10 cellular contexts compared by ENCODE assay signal in genomic region chr16:640614-641013, GRCh38. TPM values are rescaled to one million over a fixed set of nuclear protein-coding genes. Genes with fewer than 3 reads are reported as not detected.
DNase-seq lines count a peak whose midpoint lies in the region; ATAC-seq and TF ChIP-seq lines count a peak whose summit lies in the region.
"Had no signal": no experiment of that assay in that cellular context is flagged by ENCODE, and none has a peak within 500 bp of the region (broad histone marks: within the 10 kb centered on the region; RNA-seq: fewer than 3 reads in every experiment).

No MANE protein-coding gene starts in this region.

- in situ Hi-C loops in gastrocnemius medialis (cut with MboI; ENCODE audit: low sequenced_read_pairs in 4 of 4), result no loop called here

- no peaks in the 10 kb centered on the region for H3K36me3 ChIP-seq in NT2/D1 (ENCODE audit: insufficient read depth, insufficient read length, low read length)
- no peaks in the 10 kb centered on the region for H3K36me3 ChIP-seq in gastrocnemius medialis

- peak overlapping the region; percentile 82 to 97 (median 92) for H3K27ac ChIP-seq in gastrocnemius medialis

- ATAC-seq in gastrocnemius medialis (no peak), HG03025 (IDR thresholded peaks at IDR 0.05; ENCODE audit: low FRiP score, unreplicated experiment) (no peak)

- no peaks in the 10 kb centered on the region for H3K36me3 Mint-ChIP-seq in T-helper 1 cell treated with Interleukin-12 subunit alpha and Interleukin-12 subunit beta and Interleukin-4 antibody, amounts not matched to agents 30 μg/mL and 1 μg/mL, for 36 hours (ENCODE audit: low read depth)
- no peaks in the 10 kb centered on the region for H3K36me3 Mint-ChIP-seq in endothelial cell (ENCODE audit: low read depth, unreplicated experiment)

- no peak overlapping the region for H3K27ac Mint-ChIP-seq in T-helper 1 cell treated with Interleukin-12 subunit alpha and Interleukin-12 subunit beta and Interleukin-4 antibody, amounts not matched to agents 30 μg/mL and 1 μg/mL, for 36 hours
- H3K27ac Mint-ChIP-seq in endothelial cell (ENCODE audit: unreplicated experiment), result no peak overlapping the region

- H3K4me3 ChIP-seq in NT2/D1 (ENCODE audit: insufficient read length, low read depth), result no peak overlapping the region
- H3K4me3 ChIP-seq in gastrocnemius medialis, result no peak overlapping the region

- H3K4me1 ChIP-seq in NT2/D1 (ENCODE audit: insufficient read depth, insufficient read length) (peaks cover 27% of the 10 kb centered on the region), gastrocnemius medialis (peaks cover 22 to 46% of the 10 kb centered on the region in 2 donors)

- peak overlapping the region; percentile 26 for H3K9ac ChIP-seq in NT2/D1 (ENCODE audit: insufficient read length, low read depth)

- no peaks in the 10 kb centered on the region for H3K9me3 ChIP-seq in NT2/D1 (ENCODE audit: insufficient read depth, low read length)
- no peaks in the 10 kb centered on the region for H3K9me3 ChIP-seq in gastrocnemius medialis

- TF ChIP-seq CTCF in endothelial cell (IDR thresholded peaks at IDR 0.05; ENCODE audit: unreplicated experiment) (no peak), gastrocnemius medialis (IDR thresholded peaks at IDR 0.05 in 4 of 5, conservative IDR thresholded peaks at IDR 0.05 in 1 of 5) (no peak)

- H3K27me3 Mint-ChIP-seq in T-helper 1 cell treated with Interleukin-12 subunit alpha and Interleukin-12 subunit beta and Interleukin-4 antibody, amounts not matched to agents 30 μg/mL and 1 μg/mL, for 36 hours (ENCODE audit: low read depth), result peaks cover 5% of the 10 kb centered on the region
- peaks cover 8% of the 10 kb centered on the region for H3K27me3 Mint-ChIP-seq in endothelial cell (ENCODE audit: unreplicated experiment)

- TF ChIP-seq POLR2A in gastrocnemius medialis (IDR thresholded peaks at IDR 0.05), result no peak

- intact Hi-C loops in gastrocnemius medialis (cut with DNase I; ENCODE audit: low total_unique reads), result loop anchor here (10.0 kb wide), 1 partner anchor 406 kb away; the partner anchor contains the start of gene FAM234A

- H3K4me1 Mint-ChIP-seq in T-helper 1 cell treated with Interleukin-12 subunit alpha and Interleukin-12 subunit beta and Interleukin-4 antibody, amounts not matched to agents 30 μg/mL and 1 μg/mL, for 36 hours (ENCODE audit: low read depth), result peaks cover 15% of the 10 kb centered on the region
- H3K4me1 Mint-ChIP-seq in endothelial cell (ENCODE audit: unreplicated experiment), result peaks cover 6% of the 10 kb centered on the region

- peak overlapping the region; percentile 65 for H3K4me3 Mint-ChIP-seq in T-helper 1 cell treated with Interleukin-12 subunit alpha and Interleukin-12 subunit beta and Interleukin-4 antibody, amounts not matched to agents 30 μg/mL and 1 μg/mL, for 36 hours
- H3K4me3 Mint-ChIP-seq in endothelial cell (ENCODE audit: unreplicated experiment), result peak overlapping the region; percentile 62

- H3K9me3 Mint-ChIP-seq in T-helper 1 cell treated with Interleukin-12 subunit alpha and Interleukin-12 subunit beta and Interleukin-4 antibody, amounts not matched to agents 30 μg/mL and 1 μg/mL, for 36 hours, result no peaks in the 10 kb centered on the region
- no peaks in the 10 kb centered on the region for H3K9me3 Mint-ChIP-seq in endothelial cell (ENCODE audit: unreplicated experiment)

- peaks cover 9% of the 10 kb centered on the region for H3K27me3 ChIP-seq in NT2/D1 (ENCODE audit: insufficient read depth, insufficient read length)
- no peaks in the 10 kb centered on the region for H3K27me3 ChIP-seq in gastrocnemius medialis

- DNase-seq in T-helper 1 cell (no peak), NT2/D1 (ENCODE audit: low read depth, low spot score) (no peak), endothelial cell (ENCODE audit: low spot score) (no peak), gastrocnemius medialis (no peak), NCI-H2227 (lab: John Stamatoyannopoulos, UW; ENCODE audit: unreplicated experiment) (no peak), HT-29 (ENCODE audit: low spot score) (no peak)
- DNase-seq: ACHN, dermis blood vessel endothelial cell had no signal

RNA-seq across cellular contexts. Expression of gene MCRIP2, which starts 1.0 kb away (rescaled TPM):
- total RNA-seq in endothelial cell (ENCODE audit: unreplicated experiment), result 2.9 TPM
- total RNA-seq in gastrocnemius medialis, result 100 to 1,000 TPM in 3 of 4 donors, 10 to 100 TPM in 1; 59.6 to 155 (median 114) TPM
- total RNA-seq in HT-29 (2014; rRNA removed; shearing (Covaris generic)), result 198 and 209 TPM in 2 replicates

RNA-seq across cellular contexts. Expression of gene METTL26, which starts 4.5 kb away (rescaled TPM):
- total RNA-seq in endothelial cell (ENCODE audit: unreplicated experiment) (48.5 TPM), gastrocnemius medialis (100 to 1,000 TPM; 114 to 212 (median 141) TPM)
- 278 and 290 TPM in 2 replicates for total RNA-seq in HT-29 (2014; rRNA removed; shearing (Covaris generic))

RNA-seq across cellular contexts. Expression of gene WDR90, which starts 8.6 kb away (rescaled TPM):
- total RNA-seq in endothelial cell (ENCODE audit: unreplicated experiment) (25.2 TPM), gastrocnemius medialis (1 to 10 TPM; 2.9 to 9.8 (median 6.5) TPM)
- 162 and 168 TPM in 2 replicates for total RNA-seq in HT-29 (2014; rRNA removed; shearing (Covaris generic))

RNA-seq across cellular contexts. Expression of gene WFIKKN1, which starts 9.8 kb away (rescaled TPM):
- 0.44 TPM for total RNA-seq in endothelial cell (ENCODE audit: unreplicated experiment)
- total RNA-seq in gastrocnemius medialis, result 1 to 10 TPM in 3 of 4 donors, under 1 TPM in 1; 0.12 to 3.2 (median 1.3) TPM
- 0.74 and 1.1 TPM in 2 replicates for total RNA-seq in HT-29 (2014; rRNA removed; shearing (Covaris generic))

RNA-seq across cellular contexts. Expression of gene RHOT2, which starts 27.3 kb away (rescaled TPM):
- total RNA-seq in endothelial cell (ENCODE audit: unreplicated experiment) (121 TPM), gastrocnemius medialis (10 to 100 TPM; 20.9 to 41.6 (median 27.3) TPM)
- 209 and 211 TPM in 2 replicates for total RNA-seq in HT-29 (2014; rRNA removed; shearing (Covaris generic))

Comparison
In these comparisons a context has a peak if more than half of its experiments do, and no peak if none do; other contexts are left out.
1. RNA of gene MCRIP2, which starts 1.0 kb away (total RNA-seq): 198 to 209 TPM in HT-29 and 59.6 to 155 TPM in gastrocnemius medialis; 2.9 TPM in endothelial cell (single experiment); every median in the first group is over 10 times any median in the second.